ENCODE assay signal across 9 cellular contexts in the genomic region with DNA sequence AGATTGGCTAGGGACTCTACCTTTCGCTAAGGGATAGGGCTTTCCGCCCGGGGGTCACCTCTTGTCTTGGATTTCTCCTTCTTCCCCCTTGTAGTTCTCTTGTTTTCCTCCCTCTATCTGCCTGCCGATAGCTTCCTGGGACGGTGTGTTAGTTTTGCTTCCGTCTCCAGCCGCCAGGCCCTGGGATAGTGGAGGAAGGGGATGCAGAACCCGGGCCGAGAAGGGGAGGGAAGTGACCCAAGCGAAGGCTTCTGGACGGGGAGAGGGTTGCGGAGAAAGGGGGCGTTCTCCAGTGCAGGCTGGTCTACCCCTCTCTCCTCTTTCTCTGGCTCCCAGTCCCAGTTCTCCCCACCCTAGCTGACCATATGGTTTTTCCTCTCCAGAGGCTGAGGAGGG.
DNase-seq lines count a peak whose midpoint lies in the region; ATAC-seq and TF ChIP-seq lines count a peak whose summit lies in the region.
"Had no signal": no experiment of that assay in that cellular context is flagged by ENCODE, and none has a peak within 500 bp of the region (broad histone marks: within the 10 kb centered on the region; RNA-seq: fewer than 3 reads in every experiment).

No MANE protein-coding gene starts in this region.

- H3K27ac Mint-ChIP-seq in effector memory CD8-positive, alpha-beta T cell, result peak overlapping the region in 1 of 2 donors; percentile 89

- H3K36me3 Mint-ChIP-seq in effector memory CD8-positive, alpha-beta T cell (ENCODE audit: insufficient read depth), result no peaks in the 10 kb centered on the region

- peak overlapping the region; percentile 93 to 98 for H3K4me3 Mint-ChIP-seq in effector memory CD8-positive, alpha-beta T cell

- H3K27me3 ChIP-seq in muscle layer of duodenum (ENCODE audit: low read depth, low read length), result no peaks in the 10 kb centered on the region

- ATAC-seq in effector memory CD8-positive, alpha-beta T cell (replicated peaks), result no peak

- peaks cover 0 to 15% of the 10 kb centered on the region in 2 donors for H3K27me3 Mint-ChIP-seq in effector memory CD8-positive, alpha-beta T cell

- no peaks in the 10 kb centered on the region for H3K36me3 ChIP-seq in muscle layer of duodenum (ENCODE audit: control insufficient read depth in 1 of 2, insufficient read depth in 2 of 2, low read length in 2 of 2)

- peak overlapping the region; percentile 96 for H3K27ac ChIP-seq in muscle layer of duodenum (ENCODE audit: low read length)

- DNase-seq in NCI-H1092 treated with DMSO at 0.1 percent for 48 hours (lab: John Stamatoyannopoulos, UW) (peak; percentile 36), NCI-H1092 (lab: John Stamatoyannopoulos, UW) (no peak), OCI-M1 (lab: John Stamatoyannopoulos, UW) (peak; percentile 54), GM10248 (ENCODE audit: extremely low spot score) (no peak), epidermal melanocyte (ENCODE audit: insufficient read length, low spot score) (no peak), dedifferentiated amniotic fluid mesenchymal stem cell (ENCODE audit: extremely low spot score) (no peak)
- DNase-seq in effector memory CD8-positive, alpha-beta T cell, result no peak
- DNase-seq: DND-41 had no signal

- no peaks in the 10 kb centered on the region for H3K9me3 Mint-ChIP-seq in effector memory CD8-positive, alpha-beta T cell

- no peaks in the 10 kb centered on the region for H3K9me3 ChIP-seq in muscle layer of duodenum (ENCODE audit: control insufficient read depth in 1 of 2, low read length in 2 of 2)

- POLR2A ChIA-PET in GM10248 (lab: Yijun Ruan, JAX), result no interaction called here

- CTCF ChIA-PET in GM10248 (lab: Yijun Ruan, JAX), result interaction anchor here (1.5 kb wide), 3 partner anchors 53 to 194 kb away, joined by 3 to 7 read pairs (median 4); no protein-coding TSS in a partner anchor

- TF ChIP-seq CTCF in GM10248 (IDR thresholded peaks at IDR 0.05; ENCODE audit: control extremely low read depth, extremely low read depth, low read depth, missing control alignments), result no peak

- peaks cover 16 to 20% of the 10 kb centered on the region in 2 donors for H3K4me1 Mint-ChIP-seq in effector memory CD8-positive, alpha-beta T cell (ENCODE audit: low read depth in 2 of 2)

- peaks cover 3 to 19% of the 10 kb centered on the region in 2 donors for H3K4me1 ChIP-seq in muscle layer of duodenum (ENCODE audit: control insufficient read depth in 1 of 2, insufficient read depth in 2 of 2, low read length in 2 of 2)

- peak overlapping the region; percentile 79 to 80 for H3K4me3 ChIP-seq in muscle layer of duodenum (ENCODE audit: low read depth in 1 of 2, low read length in 2 of 2)

Comparison
In these comparisons a context has a peak if more than half of its experiments do, and no peak if none do; other contexts are left out.
1. DNase-seq: peak in NCI-H1092 treated with DMSO at 0.1 percent for 48 hours (single experiment) and OCI-M1 (single experiment); none in NCI-H1092 (single experiment), effector memory CD8-positive, alpha-beta T cell (0 of 3), GM10248 (single experiment), epidermal melanocyte (single experiment) and dedifferentiated amniotic fluid mesenchymal stem cell (single experiment).